Comparison of ENCODE assay signal across 1 cellular context in genomic region chr15:74906450-74907276, GRCh38.
TF ChIP-seq lines count a peak whose summit lies in the region.

A gene with protein sequence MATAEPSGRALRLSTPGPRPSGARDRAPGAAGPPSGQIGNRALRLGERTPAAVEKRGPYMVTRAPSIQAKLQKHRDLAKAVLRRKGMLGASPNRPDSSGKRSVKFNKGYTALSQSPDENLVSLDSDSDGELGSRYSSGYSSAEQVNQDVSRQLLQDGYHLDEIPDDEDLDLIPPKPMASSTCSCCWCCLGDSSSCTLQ (minus strand): TSS chr15:74906851. CDS start chr15:74906800, 51 bp downstream.

TF ChIP-seq in HepG2, 621 proteins besides CTCF, POLR2A, EP300 and RAD21 (continued from another document and continues in another):
- TF ChIP-seq, protein P1, sequence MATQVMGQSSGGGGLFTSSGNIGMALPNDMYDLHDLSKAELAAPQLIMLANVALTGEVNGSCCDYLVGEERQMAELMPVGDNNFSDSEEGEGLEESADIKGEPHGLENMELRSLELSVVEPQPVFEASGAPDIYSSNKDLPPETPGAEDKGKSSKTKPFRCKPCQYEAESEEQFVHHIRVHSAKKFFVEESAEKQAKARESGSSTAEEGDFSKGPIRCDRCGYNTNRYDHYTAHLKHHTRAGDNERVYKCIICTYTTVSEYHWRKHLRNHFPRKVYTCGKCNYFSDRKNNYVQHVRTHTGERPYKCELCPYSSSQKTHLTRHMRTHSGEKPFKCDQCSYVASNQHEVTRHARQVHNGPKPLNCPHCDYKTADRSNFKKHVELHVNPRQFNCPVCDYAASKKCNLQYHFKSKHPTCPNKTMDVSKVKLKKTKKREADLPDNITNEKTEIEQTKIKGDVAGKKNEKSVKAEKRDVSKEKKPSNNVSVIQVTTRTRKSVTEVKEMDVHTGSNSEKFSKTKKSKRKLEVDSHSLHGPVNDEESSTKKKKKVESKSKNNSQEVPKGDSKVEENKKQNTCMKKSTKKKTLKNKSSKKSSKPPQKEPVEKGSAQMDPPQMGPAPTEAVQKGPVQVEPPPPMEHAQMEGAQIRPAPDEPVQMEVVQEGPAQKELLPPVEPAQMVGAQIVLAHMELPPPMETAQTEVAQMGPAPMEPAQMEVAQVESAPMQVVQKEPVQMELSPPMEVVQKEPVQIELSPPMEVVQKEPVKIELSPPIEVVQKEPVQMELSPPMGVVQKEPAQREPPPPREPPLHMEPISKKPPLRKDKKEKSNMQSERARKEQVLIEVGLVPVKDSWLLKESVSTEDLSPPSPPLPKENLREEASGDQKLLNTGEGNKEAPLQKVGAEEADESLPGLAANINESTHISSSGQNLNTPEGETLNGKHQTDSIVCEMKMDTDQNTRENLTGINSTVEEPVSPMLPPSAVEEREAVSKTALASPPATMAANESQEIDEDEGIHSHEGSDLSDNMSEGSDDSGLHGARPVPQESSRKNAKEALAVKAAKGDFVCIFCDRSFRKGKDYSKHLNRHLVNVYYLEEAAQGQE (IDR thresholded peaks at IDR 0.05; ENCODE audit: borderline replicate concordance in 1 of 2, low read depth in 1 of 2, low read length in 2 of 2), result no peak; a peak in 1 of 4 replicates
- TF ChIP-seq SMYD3 (CRISPR knock-in tag; IDR thresholded peaks at IDR 0.05), result no peak
- no peak for TF ChIP-seq NFIC (IDR thresholded peaks at IDR 0.05; ENCODE audit: low read length)
- TF ChIP-seq TCF12 (IDR thresholded peaks at IDR 0.05), result no peak
- TF ChIP-seq TCF12 (CRISPR knock-in tag; IDR thresholded peaks at IDR 0.05), result 0 out of 2 replicates have a peak, but pooled peaks have one; percentile 55
- TF ChIP-seq ZNF674 (CRISPR knock-in tag; IDR thresholded peaks at IDR 0.05; ENCODE audit: low read depth), result no peak
- no peak for TF ChIP-seq ZNF251 (CRISPR knock-in tag; IDR thresholded peaks at IDR 0.05)
- TF ChIP-seq TBX2 (CRISPR knock-in tag; IDR thresholded peaks at IDR 0.05; ENCODE audit: borderline replicate concordance), result no peak
- 0 out of 2 replicates have a peak, but pooled peaks have one; percentile 75 for TF ChIP-seq PAX8 (CRISPR knock-in tag; IDR thresholded peaks at IDR 0.05; ENCODE audit: borderline replicate concordance)
- 0 out of 2 replicates have a peak, but pooled peaks have one; percentile 20 for TF ChIP-seq MIXL1 (CRISPR knock-in tag; IDR thresholded peaks at IDR 0.05)
- no peak for TF ChIP-seq SETDB1 (CRISPR knock-in tag; IDR thresholded peaks at IDR 0.05; ENCODE audit: borderline replicate concordance)
- TF ChIP-seq, protein P2, sequence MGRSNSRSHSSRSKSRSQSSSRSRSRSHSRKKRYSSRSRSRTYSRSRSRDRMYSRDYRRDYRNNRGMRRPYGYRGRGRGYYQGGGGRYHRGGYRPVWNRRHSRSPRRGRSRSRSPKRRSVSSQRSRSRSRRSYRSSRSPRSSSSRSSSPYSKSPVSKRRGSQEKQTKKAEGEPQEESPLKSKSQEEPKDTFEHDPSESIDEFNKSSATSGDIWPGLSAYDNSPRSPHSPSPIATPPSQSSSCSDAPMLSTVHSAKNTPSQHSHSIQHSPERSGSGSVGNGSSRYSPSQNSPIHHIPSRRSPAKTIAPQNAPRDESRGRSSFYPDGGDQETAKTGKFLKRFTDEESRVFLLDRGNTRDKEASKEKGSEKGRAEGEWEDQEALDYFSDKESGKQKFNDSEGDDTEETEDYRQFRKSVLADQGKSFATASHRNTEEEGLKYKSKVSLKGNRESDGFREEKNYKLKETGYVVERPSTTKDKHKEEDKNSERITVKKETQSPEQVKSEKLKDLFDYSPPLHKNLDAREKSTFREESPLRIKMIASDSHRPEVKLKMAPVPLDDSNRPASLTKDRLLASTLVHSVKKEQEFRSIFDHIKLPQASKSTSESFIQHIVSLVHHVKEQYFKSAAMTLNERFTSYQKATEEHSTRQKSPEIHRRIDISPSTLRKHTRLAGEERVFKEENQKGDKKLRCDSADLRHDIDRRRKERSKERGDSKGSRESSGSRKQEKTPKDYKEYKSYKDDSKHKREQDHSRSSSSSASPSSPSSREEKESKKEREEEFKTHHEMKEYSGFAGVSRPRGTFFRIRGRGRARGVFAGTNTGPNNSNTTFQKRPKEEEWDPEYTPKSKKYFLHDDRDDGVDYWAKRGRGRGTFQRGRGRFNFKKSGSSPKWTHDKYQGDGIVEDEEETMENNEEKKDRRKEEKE (IDR thresholded peaks at IDR 0.05), result no peak
- TF ChIP-seq ZNF101 (CRISPR knock-in tag; IDR thresholded peaks at IDR 0.05; ENCODE audit: borderline replicate concordance, low read depth), result no peak
- no peak for TF ChIP-seq SSRP1 (CRISPR knock-in tag; IDR thresholded peaks at IDR 0.05)
- TF ChIP-seq ZNF512 (CRISPR knock-in tag; IDR thresholded peaks at IDR 0.05), result no peak
- TF ChIP-seq SNAPC2 (CRISPR knock-in tag; IDR thresholded peaks at IDR 0.05), result no peak; the same call in 1 of the 2 replicates
- TF ChIP-seq, protein P3, sequence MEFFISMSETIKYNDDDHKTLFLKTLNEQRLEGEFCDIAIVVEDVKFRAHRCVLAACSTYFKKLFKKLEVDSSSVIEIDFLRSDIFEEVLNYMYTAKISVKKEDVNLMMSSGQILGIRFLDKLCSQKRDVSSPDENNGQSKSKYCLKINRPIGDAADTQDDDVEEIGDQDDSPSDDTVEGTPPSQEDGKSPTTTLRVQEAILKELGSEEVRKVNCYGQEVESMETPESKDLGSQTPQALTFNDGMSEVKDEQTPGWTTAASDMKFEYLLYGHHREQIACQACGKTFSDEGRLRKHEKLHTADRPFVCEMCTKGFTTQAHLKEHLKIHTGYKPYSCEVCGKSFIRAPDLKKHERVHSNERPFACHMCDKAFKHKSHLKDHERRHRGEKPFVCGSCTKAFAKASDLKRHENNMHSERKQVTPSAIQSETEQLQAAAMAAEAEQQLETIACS (CRISPR knock-in tag; IDR thresholded peaks at IDR 0.05), result peak; percentile 63
- no peak for TF ChIP-seq AKAP8 (CRISPR knock-in tag; IDR thresholded peaks at IDR 0.05)
- no peak for TF ChIP-seq ZSCAN29 (CRISPR knock-in tag; conservative IDR thresholded peaks at IDR 0.05)
- TF ChIP-seq SCMH1 (CRISPR knock-in tag; IDR thresholded peaks at IDR 0.05; ENCODE audit: borderline replicate concordance), result no peak
- TF ChIP-seq HDAC2 (CRISPR knock-in tag; IDR thresholded peaks at IDR 0.05), result no peak
- TF ChIP-seq CBX2 (IDR thresholded peaks at IDR 0.05; ENCODE audit: low read depth, low read length), result no peak
- TF ChIP-seq CBX2 (CRISPR knock-in tag; IDR thresholded peaks at IDR 0.05; ENCODE audit: low read depth), result no peak; the same call in 1 of the 2 replicates
- TF ChIP-seq SMARCC2 (IDR thresholded peaks at IDR 0.05), result no peak
- TF ChIP-seq ZIK1 (CRISPR knock-in tag; IDR thresholded peaks at IDR 0.05; ENCODE audit: borderline replicate concordance, low read depth), result no peak
- TF ChIP-seq YEATS2 (CRISPR knock-in tag; IDR thresholded peaks at IDR 0.05; ENCODE audit: borderline replicate concordance), result no peak; the same call in 1 of the 2 replicates
- TF ChIP-seq, protein P4, sequence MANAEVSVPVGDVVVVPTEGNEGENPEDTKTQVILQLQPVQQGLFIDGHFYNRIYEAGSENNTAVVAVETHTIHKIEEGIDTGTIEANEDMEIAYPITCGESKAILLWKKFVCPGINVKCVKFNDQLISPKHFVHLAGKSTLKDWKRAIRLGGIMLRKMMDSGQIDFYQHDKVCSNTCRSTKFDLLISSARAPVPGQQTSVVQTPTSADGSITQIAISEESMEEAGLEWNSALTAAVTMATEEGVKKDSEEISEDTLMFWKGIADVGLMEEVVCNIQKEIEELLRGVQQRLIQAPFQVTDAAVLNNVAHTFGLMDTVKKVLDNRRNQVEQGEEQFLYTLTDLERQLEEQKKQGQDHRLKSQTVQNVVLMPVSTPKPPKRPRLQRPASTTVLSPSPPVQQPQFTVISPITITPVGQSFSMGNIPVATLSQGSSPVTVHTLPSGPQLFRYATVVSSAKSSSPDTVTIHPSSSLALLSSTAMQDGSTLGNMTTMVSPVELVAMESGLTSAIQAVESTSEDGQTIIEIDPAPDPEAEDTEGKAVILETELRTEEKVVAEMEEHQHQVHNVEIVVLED (CRISPR knock-in tag; IDR thresholded peaks at IDR 0.05; ENCODE audit: borderline replicate concordance), result no peak; the same call in 1 of the 2 replicates
- 0 out of 2 replicates have a peak, but pooled peaks have one; percentile 26 for TF ChIP-seq ZNF264 (CRISPR knock-in tag; IDR thresholded peaks at IDR 0.05)
- TF ChIP-seq ISL2 (CRISPR knock-in tag; IDR thresholded peaks at IDR 0.05), result 0 out of 2 replicates have a peak, but pooled peaks have one; percentile 20
- peak; percentile 87 for TF ChIP-seq CEBPG (CRISPR knock-in tag; IDR thresholded peaks at IDR 0.05)
- no peak for TF ChIP-seq ZNF607 (CRISPR knock-in tag; IDR thresholded peaks at IDR 0.05; ENCODE audit: borderline replicate concordance)
- no peak for TF ChIP-seq TCF7 (IDR thresholded peaks at IDR 0.05; ENCODE audit: low read depth)
- TF ChIP-seq REPIN1 (CRISPR knock-in tag; IDR thresholded peaks at IDR 0.05; ENCODE audit: borderline replicate concordance, low read depth), result no peak
- TF ChIP-seq, protein P5, sequence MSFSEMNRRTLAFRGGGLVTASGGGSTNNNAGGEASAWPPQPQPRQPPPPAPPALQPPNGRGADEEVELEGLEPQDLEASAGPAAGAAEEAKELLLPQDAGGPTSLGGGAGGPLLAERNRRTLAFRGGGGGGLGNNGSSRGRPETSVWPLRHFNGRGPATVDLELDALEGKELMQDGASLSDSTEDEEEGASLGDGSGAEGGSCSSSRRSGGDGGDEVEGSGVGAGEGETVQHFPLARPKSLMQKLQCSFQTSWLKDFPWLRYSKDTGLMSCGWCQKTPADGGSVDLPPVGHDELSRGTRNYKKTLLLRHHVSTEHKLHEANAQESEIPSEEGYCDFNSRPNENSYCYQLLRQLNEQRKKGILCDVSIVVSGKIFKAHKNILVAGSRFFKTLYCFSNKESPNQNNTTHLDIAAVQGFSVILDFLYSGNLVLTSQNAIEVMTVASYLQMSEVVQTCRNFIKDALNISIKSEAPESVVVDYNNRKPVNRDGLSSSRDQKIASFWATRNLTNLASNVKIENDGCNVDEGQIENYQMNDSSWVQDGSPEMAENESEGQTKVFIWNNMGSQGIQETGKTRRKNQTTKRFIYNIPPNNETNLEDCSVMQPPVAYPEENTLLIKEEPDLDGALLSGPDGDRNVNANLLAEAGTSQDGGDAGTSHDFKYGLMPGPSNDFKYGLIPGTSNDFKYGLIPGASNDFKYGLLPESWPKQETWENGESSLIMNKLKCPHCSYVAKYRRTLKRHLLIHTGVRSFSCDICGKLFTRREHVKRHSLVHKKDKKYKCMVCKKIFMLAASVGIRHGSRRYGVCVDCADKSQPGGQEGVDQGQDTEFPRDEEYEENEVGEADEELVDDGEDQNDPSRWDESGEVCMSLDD (CRISPR knock-in tag; IDR thresholded peaks at IDR 0.05; ENCODE audit: borderline replicate concordance), result peak; percentile 7; the same call in 1 of the 2 replicates
- no peak for TF ChIP-seq EZH2 (conservative IDR thresholded peaks at IDR 0.05; ENCODE audit: low read depth, low read length)
- TF ChIP-seq, protein P6, sequence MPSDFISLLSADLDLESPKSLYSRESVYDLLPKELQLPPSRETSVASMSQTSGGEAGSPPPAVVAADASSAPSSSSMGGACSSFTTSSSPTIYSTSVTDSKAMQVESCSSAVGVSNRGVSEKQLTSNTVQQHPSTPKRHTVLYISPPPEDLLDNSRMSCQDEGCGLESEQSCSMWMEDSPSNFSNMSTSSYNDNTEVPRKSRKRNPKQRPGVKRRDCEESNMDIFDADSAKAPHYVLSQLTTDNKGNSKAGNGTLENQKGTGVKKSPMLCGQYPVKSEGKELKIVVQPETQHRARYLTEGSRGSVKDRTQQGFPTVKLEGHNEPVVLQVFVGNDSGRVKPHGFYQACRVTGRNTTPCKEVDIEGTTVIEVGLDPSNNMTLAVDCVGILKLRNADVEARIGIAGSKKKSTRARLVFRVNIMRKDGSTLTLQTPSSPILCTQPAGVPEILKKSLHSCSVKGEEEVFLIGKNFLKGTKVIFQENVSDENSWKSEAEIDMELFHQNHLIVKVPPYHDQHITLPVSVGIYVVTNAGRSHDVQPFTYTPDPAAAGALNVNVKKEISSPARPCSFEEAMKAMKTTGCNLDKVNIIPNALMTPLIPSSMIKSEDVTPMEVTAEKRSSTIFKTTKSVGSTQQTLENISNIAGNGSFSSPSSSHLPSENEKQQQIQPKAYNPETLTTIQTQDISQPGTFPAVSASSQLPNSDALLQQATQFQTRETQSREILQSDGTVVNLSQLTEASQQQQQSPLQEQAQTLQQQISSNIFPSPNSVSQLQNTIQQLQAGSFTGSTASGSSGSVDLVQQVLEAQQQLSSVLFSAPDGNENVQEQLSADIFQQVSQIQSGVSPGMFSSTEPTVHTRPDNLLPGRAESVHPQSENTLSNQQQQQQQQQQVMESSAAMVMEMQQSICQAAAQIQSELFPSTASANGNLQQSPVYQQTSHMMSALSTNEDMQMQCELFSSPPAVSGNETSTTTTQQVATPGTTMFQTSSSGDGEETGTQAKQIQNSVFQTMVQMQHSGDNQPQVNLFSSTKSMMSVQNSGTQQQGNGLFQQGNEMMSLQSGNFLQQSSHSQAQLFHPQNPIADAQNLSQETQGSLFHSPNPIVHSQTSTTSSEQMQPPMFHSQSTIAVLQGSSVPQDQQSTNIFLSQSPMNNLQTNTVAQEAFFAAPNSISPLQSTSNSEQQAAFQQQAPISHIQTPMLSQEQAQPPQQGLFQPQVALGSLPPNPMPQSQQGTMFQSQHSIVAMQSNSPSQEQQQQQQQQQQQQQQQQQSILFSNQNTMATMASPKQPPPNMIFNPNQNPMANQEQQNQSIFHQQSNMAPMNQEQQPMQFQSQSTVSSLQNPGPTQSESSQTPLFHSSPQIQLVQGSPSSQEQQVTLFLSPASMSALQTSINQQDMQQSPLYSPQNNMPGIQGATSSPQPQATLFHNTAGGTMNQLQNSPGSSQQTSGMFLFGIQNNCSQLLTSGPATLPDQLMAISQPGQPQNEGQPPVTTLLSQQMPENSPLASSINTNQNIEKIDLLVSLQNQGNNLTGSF (CRISPR knock-in tag; IDR thresholded peaks at IDR 0.05), result no peak
- TF ChIP-seq ZNF207 (IDR thresholded peaks at IDR 0.05; ENCODE audit: borderline replicate concordance), result no peak
- TF ChIP-seq ZNF558 (CRISPR knock-in tag; IDR thresholded peaks at IDR 0.05; ENCODE audit: borderline replicate concordance), result peak; percentile 74; the same call in 1 of the 2 replicates
- no peak for TF ChIP-seq SOX6 (IDR thresholded peaks at IDR 0.05)
- TF ChIP-seq SOX6 (CRISPR knock-in tag; IDR thresholded peaks at IDR 0.05), result 0 out of 2 replicates have a peak, but pooled peaks have one; percentile 16
- peak; percentile 70 for TF ChIP-seq MXD1 (CRISPR knock-in tag; IDR thresholded peaks at IDR 0.05)
- TF ChIP-seq ZNF282 (IDR thresholded peaks at IDR 0.05; ENCODE audit: partially characterized antibody), result no peak
- no peak; the same call in 1 of the 2 replicates for TF ChIP-seq ZFP90 (CRISPR knock-in tag; IDR thresholded peaks at IDR 0.05; ENCODE audit: borderline replicate concordance)
- no peak for TF ChIP-seq GZF1 (CRISPR knock-in tag; IDR thresholded peaks at IDR 0.05)
